1 cellular context compared by ENCODE assay signal in genomic region chr22:44155115-44155514, GRCh38.
A peak's percentile ranks its signal among the peaks of the same experiment; 100 is the strongest.
TF ChIP-seq lines count a peak whose summit lies in the region.

No MANE protein-coding gene starts in this region.

TF ChIP-seq in HEK293, 187 proteins besides CTCF, POLR2A, EP300 and RAD21 (continued from another document):
- TF ChIP-seq ZBTB10 (tag by site-specific recombination; IDR thresholded peaks at IDR 0.05) (no peak), ZIC2 (tag by site-specific recombination; IDR thresholded peaks at IDR 0.05) (peak; percentile 94), ZNF16 (tag by site-specific recombination; IDR thresholded peaks at IDR 0.05; ENCODE audit: low read depth) (no peak)
